Comparison of ENCODE assay signal across 25 cellular contexts in genomic region chr7:106487892-106488291, GRCh38.
DNase-seq lines count a peak whose midpoint lies in the region; ATAC-seq, FAIRE-seq and TF ChIP-seq lines count a peak whose summit lies in the region.
"Had no signal": no experiment of that assay in that cellular context is flagged by ENCODE, and none has a peak within 500 bp of the region (broad histone marks: within the 10 kb centered on the region; RNA-seq: fewer than 3 reads in every experiment).

No MANE protein-coding gene starts in this region.

- TF ChIP-seq POLR2A in right lobe of liver (IDR thresholded peaks at IDR 0.05) (no peak), thyroid gland (IDR thresholded peaks at IDR 0.05) (no peak)

- H3K4me1 ChIP-seq in right lobe of liver (peaks cover 0 to 50% (median 18%) of the 10 kb centered on the region in 4 donors), thyroid gland (peaks cover 5 to 22% of the 10 kb centered on the region in 2 donors)
- H3K4me1 ChIP-seq: BE2C had no signal

- no peak for DNase-seq in RCC 7860 (ENCODE audit: low spot score)
- DNase-seq in right lobe of liver = no peak
- no peak for DNase-seq in thyroid gland
- no peak for DNase-seq in stimulated activated CD4-positive, alpha-beta T cell treated with anti-CD3 and anti-CD28 coated beads, Interleukin-4, amount 100 ng/mL, for 4 hours
- DNase-seq: 8988T; ACHN; BE2C; C1 segment of cervical spinal cord; CD4-positive, alpha-beta memory T cell; CD4-positive, CD25-positive, alpha-beta regulatory T cell; CD8-positive, alpha-beta memory T cell; COR-L47; DMS 273 treated with DMSO at 0.1 percent for 48 hours; DMS153; DMS53; DMS79; DND-41; EL; GDM1 had no signal

- intact Hi-C loops in right lobe of liver (cut with DNase I) = no loop called here
- intact Hi-C loops in thyroid gland (cut with DNase I) = no loop called here

- ATAC-seq in right lobe of liver = no peak
- ATAC-seq in HG03280 (IDR thresholded peaks at IDR 0.05; ENCODE audit: unreplicated experiment) = no peak
- ATAC-seq: GM12878 had no signal

- H3K9me3 ChIP-seq in right lobe of liver (no peaks in the 10 kb centered on the region), thyroid gland (no peaks in the 10 kb centered on the region)
- H3K9me3 ChIP-seq: BE2C, BLaER1 had no signal

- no peaks in the 10 kb centered on the region for H3K27me3 ChIP-seq in right lobe of liver
- H3K27me3 ChIP-seq in thyroid gland = no peaks in the 10 kb centered on the region
- H3K27me3 ChIP-seq: BE2C, BLaER1 had no signal

- FAIRE-seq in RCC 7860 (lab: Jason Lieb, UNC) = peak; percentile 2
- FAIRE-seq: A204.1, GM12892, GM18507 had no signal

- H3K36me3 ChIP-seq in right lobe of liver (no peaks in the 10 kb centered on the region), thyroid gland (no peaks in the 10 kb centered on the region)
- H3K36me3 ChIP-seq: BE2C, BLaER1 had no signal

- no peak overlapping the region for H3K4me3 ChIP-seq in right lobe of liver
- no peak overlapping the region for H3K4me3 ChIP-seq in thyroid gland (replicated peaks in 1 of 3)
- H3K4me3 ChIP-seq: BLaER1, GM12878 had no signal

- H3K27ac ChIP-seq in right lobe of liver (peak overlapping the region in 2 of 3 donors; percentile 86 to 94), thyroid gland (no peak overlapping the region)
- H3K27ac ChIP-seq: BLaER1 had no signal

- TF ChIP-seq CTCF in right lobe of liver (IDR thresholded peaks at IDR 0.05) = no peak
- no peak for TF ChIP-seq CTCF in thyroid gland (IDR thresholded peaks at IDR 0.05)

Comparison
In these comparisons a context has a peak if more than half of its experiments do, and no peak if none do; other contexts are left out.
1. H3K27ac ChIP-seq: peak in right lobe of liver (2 of 3); none in thyroid gland (0 of 3).